ENCODE assay signal across 10 cellular contexts in genomic region chr11:118441770-118442169, GRCh38. TPM values are rescaled to one million over a fixed set of nuclear protein-coding genes. Genes with fewer than 3 reads are reported as not detected.
DNase-seq lines count a peak whose midpoint lies in the region; ATAC-seq and TF ChIP-seq lines count a peak whose summit lies in the region.
"Had no signal": no experiment of that assay in that cellular context is flagged by ENCODE, and none has a peak within 500 bp of the region (broad histone marks: within the 10 kb centered on the region; RNA-seq: fewer than 3 reads in every experiment).

No MANE protein-coding gene starts in this region.

- H3K9me2 ChIP-seq in GM23338 (ENCODE audit: insufficient read depth) = no peaks in the 10 kb centered on the region

- H3K27me3 ChIP-seq in CD4-positive, alpha-beta memory T cell (ENCODE audit: insufficient read depth, low read length) = no peaks in the 10 kb centered on the region
- H3K27me3 ChIP-seq in GM23338 (ENCODE audit: insufficient read depth) = no peaks in the 10 kb centered on the region
- H3K27me3 ChIP-seq: cardiac muscle cell had no signal

- H3K4me1 ChIP-seq in CD4-positive, alpha-beta memory T cell (ENCODE audit: insufficient read depth, low read length) = peaks cover 78% of the 10 kb centered on the region
- peaks cover 41% of the 10 kb centered on the region for H3K4me1 ChIP-seq in GM23338 (ENCODE audit: insufficient read depth)

- H3K4me3 ChIP-seq in CD4-positive, alpha-beta memory T cell (ENCODE audit: low read length in 2 of 2) = no peak overlapping the region
- no peak overlapping the region for H3K4me3 ChIP-seq in GM23338
- H3K4me3 ChIP-seq: cardiac muscle cell had no signal

- H4K20me1 ChIP-seq in GM23338 (replicated peaks; ENCODE audit: insufficient read depth) = peaks cover 86% of the 10 kb centered on the region

- H3K79me2 ChIP-seq in GM23338 (replicated peaks; ENCODE audit: insufficient read depth) = peaks cover 100% of the 10 kb centered on the region

- no peaks in the 10 kb centered on the region for H3K9me3 ChIP-seq in CD4-positive, alpha-beta memory T cell (ENCODE audit: control insufficient read depth in 1 of 2, low read length in 2 of 2)

- peak overlapping the region; percentile 34 for H3K4me2 ChIP-seq in GM23338

- peaks cover 68 to 95% (median 75%) of the 10 kb centered on the region in 4 donors for H3K4me1 Mint-ChIP-seq in CD4-positive, alpha-beta memory T cell
- H3K4me1 Mint-ChIP-seq in GM23338 = peaks cover 52% of the 10 kb centered on the region
- H3K4me1 Mint-ChIP-seq in activated naive CD8-positive, alpha-beta T cell (ENCODE audit: low read depth) = peaks cover 79% of the 10 kb centered on the region
- peaks cover 53 to 93% (median 78%) of the 10 kb centered on the region in 4 donors for H3K4me1 Mint-ChIP-seq in naive thymus-derived CD8-positive, alpha-beta T cell

- intact Hi-C loops in CD4-positive, alpha-beta memory T cell (cut with micrococcal nuclease) = no loop called here

- H3F3A ChIP-seq in GM23338 (replicated peaks; ENCODE audit: low read depth) = no peaks in the 10 kb centered on the region; the same call in 1 of the 2 replicates

- POLR2A ChIA-PET in CD4-positive, alpha-beta memory T cell (lab: Charles Lee; ENCODE audit: partially characterized antibody) = interaction anchor here (1.4 to 1.7 kb wide), 2 partner anchors 34 to 137 kb away, joined by 3 to 4 read pairs; no protein-coding TSS in a partner anchor
- POLR2A ChIA-PET in naive thymus-derived CD8-positive, alpha-beta T cell (lab: Charles Lee) = no interaction called here

- no peak overlapping the region for H2AFZ ChIP-seq in GM23338

- peak overlapping the region in 7 of 8 donors; percentile 33 to 98 (median 68) for H3K4me3 Mint-ChIP-seq in CD4-positive, alpha-beta memory T cell
- peak overlapping the region; percentile 29; the same call in 2 of the 3 replicates for H3K4me3 Mint-ChIP-seq in GM23338
- H3K4me3 Mint-ChIP-seq in activated naive CD8-positive, alpha-beta T cell = peak overlapping the region; percentile 49
- H3K4me3 Mint-ChIP-seq in naive thymus-derived CD8-positive, alpha-beta T cell = peak overlapping the region in 9 of 10 donors; percentile 25 to 72 (median 48)

- DNase-seq in CD4-positive, alpha-beta memory T cell = no peak
- DNase-seq in GM23338 (ENCODE audit: low spot score) (no peak), COLO829 (ENCODE audit: low spot score) (no peak)
- no peak for DNase-seq in naive thymus-derived CD8-positive, alpha-beta T cell
- DNase-seq in central memory CD4-positive, alpha-beta T cell = no peak
- DNase-seq: DMS153, NCI-H1436 had no signal

- no peak for TF ChIP-seq CTCF in GM23338 (conservative IDR thresholded peaks at IDR 0.05; ENCODE audit: low read depth in 2 of 2)

- ATAC-seq in GM23338 (no peak), GM19035 (IDR thresholded peaks at IDR 0.05; ENCODE audit: unreplicated experiment) (no peak)
- ATAC-seq in naive thymus-derived CD8-positive, alpha-beta T cell = no peak

- H3K36me3 Mint-ChIP-seq in CD4-positive, alpha-beta memory T cell = peaks cover 0 to 59% of the 10 kb centered on the region in 2 donors
- peaks cover 20% of the 10 kb centered on the region for H3K36me3 Mint-ChIP-seq in GM23338 (ENCODE audit: low read depth)
- H3K36me3 Mint-ChIP-seq in activated naive CD8-positive, alpha-beta T cell = no peaks in the 10 kb centered on the region
- peaks cover 0 to 50% (median 2%) of the 10 kb centered on the region in 3 donors for H3K36me3 Mint-ChIP-seq in naive thymus-derived CD8-positive, alpha-beta T cell

- no peaks in the 10 kb centered on the region for H3K36me3 ChIP-seq in CD4-positive, alpha-beta memory T cell (ENCODE audit: insufficient read depth, low read length)
- peaks cover 4% of the 10 kb centered on the region; the same call in 1 of the 2 replicates for H3K36me3 ChIP-seq in GM23338 (ENCODE audit: insufficient read depth)
- H3K36me3 ChIP-seq: cardiac muscle cell had no signal

- CTCF ChIA-PET in CD4-positive, alpha-beta memory T cell (lab: Charles Lee; ENCODE audit: partially characterized antibody) = no interaction called here

- H3K27me3 Mint-ChIP-seq in CD4-positive, alpha-beta memory T cell = peaks cover 0 to 2% of the 10 kb centered on the region in 2 donors
- peaks cover 3% of the 10 kb centered on the region for H3K27me3 Mint-ChIP-seq in GM23338 (ENCODE audit: insufficient read depth, low read depth, poor library complexity)
- no peaks in the 10 kb centered on the region for H3K27me3 Mint-ChIP-seq in activated naive CD8-positive, alpha-beta T cell
- H3K27me3 Mint-ChIP-seq in naive thymus-derived CD8-positive, alpha-beta T cell = no peaks in the 10 kb centered on the region

- no peaks in the 10 kb centered on the region for H3K9me3 Mint-ChIP-seq in CD4-positive, alpha-beta memory T cell
- H3K9me3 Mint-ChIP-seq in GM23338 = no peaks in the 10 kb centered on the region; the same call in 2 of the 3 replicates
- H3K9me3 Mint-ChIP-seq in activated naive CD8-positive, alpha-beta T cell (ENCODE audit: low read depth) = no peaks in the 10 kb centered on the region
- H3K9me3 Mint-ChIP-seq in naive thymus-derived CD8-positive, alpha-beta T cell = no peaks in the 10 kb centered on the region

- peak overlapping the region; percentile 22 for H3K27ac ChIP-seq in CD4-positive, alpha-beta memory T cell (ENCODE audit: low read depth, low read length)
- H3K27ac ChIP-seq in GM23338 (ENCODE audit: low read depth) = no peak overlapping the region
- H3K27ac ChIP-seq: cardiac muscle cell had no signal

- peak overlapping the region; percentile 84 to 98 (median 91) for H3K27ac Mint-ChIP-seq in CD4-positive, alpha-beta memory T cell
- H3K27ac Mint-ChIP-seq in GM23338 = peak overlapping the region; percentile 26
- H3K27ac Mint-ChIP-seq in activated naive CD8-positive, alpha-beta T cell = peak overlapping the region; percentile 84
- peak overlapping the region; percentile 10 to 92 (median 75) for H3K27ac Mint-ChIP-seq in naive thymus-derived CD8-positive, alpha-beta T cell

TF ChIP-seq in GM23338, 12 proteins besides CTCF, POLR2A, EP300 and RAD21 (continues in another document):
- TF ChIP-seq ZNF331 (CRISPR knock-in tag; IDR thresholded peaks at IDR 0.05; ENCODE audit: low read depth) (no peak), CREB1 (CRISPR knock-in tag; IDR thresholded peaks at IDR 0.05; ENCODE audit: low read depth) (no peak), JUNB (IDR thresholded peaks at IDR 0.05; ENCODE audit: unreplicated experiment) (no peak), ZNF114 (CRISPR knock-in tag; IDR thresholded peaks at IDR 0.05) (no peak), REST (IDR thresholded peaks at IDR 0.05; ENCODE audit: unreplicated experiment) (no peak), EZH2phosphoT487 (IDR thresholded peaks at IDR 0.05; ENCODE audit: unreplicated experiment) (no peak), NANOG (IDR thresholded peaks at IDR 0.05; ENCODE audit: borderline replicate concordance) (no peak)

RNA-seq across cellular contexts. Expression of gene KMT2A, which starts 5.5 kb away (rescaled TPM):
- 100 to 1,000 TPM; 185 to 202 TPM for total RNA-seq in CD4-positive, alpha-beta memory T cell
- 10 to 100 TPM in 1 of 2 donors, 1 to 10 TPM in 1; 4.6 to 51.9 TPM for polyA plus RNA-seq in CD4-positive, alpha-beta memory T cell
- total RNA-seq in GM23338 (2014; rRNA removed; shearing (Covaris generic)) = 66.6 and 72.2 TPM in 2 replicates
- polyA plus RNA-seq in GM23338 (2016; fragmentation: Nextera tagmentation; extraction: Ambion mirVana) = 29.0 and 34.3 TPM in 2 replicates
- 100 to 1,000 TPM; 149 to 161 TPM for total RNA-seq in naive thymus-derived CD8-positive, alpha-beta T cell
- 10 to 100 TPM; 16.9 to 30.5 (median 19.5) TPM for polyA plus RNA-seq in naive thymus-derived CD8-positive, alpha-beta T cell

RNA-seq across cellular contexts. Expression of gene ATP5MG, which starts 40.4 kb away (rescaled TPM):
- 100 to 1,000 TPM; 158 to 161 TPM for total RNA-seq in CD4-positive, alpha-beta memory T cell
- 100 to 1,000 TPM; 595 to 704 TPM for polyA plus RNA-seq in CD4-positive, alpha-beta memory T cell
- total RNA-seq in GM23338 (2014; rRNA removed; shearing (Covaris generic)) = 41.7 and 50.1 TPM in 2 replicates
- polyA plus RNA-seq in GM23338 (2016; fragmentation: Nextera tagmentation; extraction: Ambion mirVana) = 987 and 1,075 TPM in 2 replicates
- 100 to 1,000 TPM; 145 to 172 TPM for total RNA-seq in naive thymus-derived CD8-positive, alpha-beta T cell
- polyA plus RNA-seq in naive thymus-derived CD8-positive, alpha-beta T cell = 100 to 1,000 TPM; 649 to 923 (median 790) TPM

Comparison
In these comparisons a context has a peak if more than half of its experiments do, and no peak if none do; other contexts are left out.
1. H3K27ac Mint-ChIP-seq: peak in every context shown above with its lines; median percentile 91 in CD4-positive, alpha-beta memory T cell; 84 in activated naive CD8-positive, alpha-beta T cell; 75 in naive thymus-derived CD8-positive, alpha-beta T cell; 26 in GM23338.